33 cellular contexts compared by ENCODE assay signal in genomic region chr15:72947709-72948108, GRCh38.
"Had no signal": no experiment of that assay in that cellular context is flagged by ENCODE, and none has a peak within 500 bp of the region (broad histone marks: within the 10 kb centered on the region; RNA-seq: fewer than 3 reads in every experiment).

No MANE protein-coding gene starts in this region.

- H3K27ac ChIP-seq: adrenal gland, body of pancreas, brain microvascular endothelial cell, breast epithelium, VCaP had no signal

- H3K4me3 ChIP-seq: adrenal gland, body of pancreas, breast epithelium had no signal

- H3K9me3 ChIP-seq: body of pancreas had no signal

- FAIRE-seq: astrocyte, TTC549 had no signal

- H3K27me3 ChIP-seq: adrenal gland, body of pancreas, brain microvascular endothelial cell, breast epithelium had no signal

- ATAC-seq: activated CD8-positive, alpha-beta T cell treated with anti-CD3 and anti-CD28 coated beads for 36 hours; activated naive CD4-positive, alpha-beta T cell treated with anti-CD3 and anti-CD28 coated beads, Interleukin-2, amount 50 U/mL, for 72 hours; activated T-cell treated with anti-CD3 and anti-CD28 coated beads, Interleukin-2, amount 50 U/mL, for 4 hours; activated T-cell treated with anti-CD3 and anti-CD28 coated beads, Interleukin-2, amount 50 U/mL, for 72 hours; activated T-helper 17 cell treated with anti-CD3 and anti-CD28 coated beads, Interleukin-2, amount 50 U/mL, for 72 hours; body of pancreas had no signal

- DNase-seq: activated B cell treated with CpG ODN at 0.5 μM for 24 hours; activated CD4-positive, alpha-beta memory T cell treated with anti-CD3 and anti-CD28 coated beads for 36 hours; activated CD4-positive, alpha-beta T cell treated with anti-CD3 and anti-CD28 coated beads for 4 hours; activated CD4-positive, alpha-beta T cell treated with anti-CD3 and anti-CD28 coated beads, Interleukin-2, amount 10 ng/mL, durations not matched to agents 24 days and 14 days; activated CD4-positive, alpha-beta T cell treated with anti-CD3 and anti-CD28 coated beads, Interleukin-2, amount 50 U/mL, for 1 hour; activated CD4-positive, alpha-beta T cell treated with anti-CD3 and anti-CD28 coated beads, Interleukin-2, amount 50 U/mL, for 4 hours; activated CD4-positive, CD25-positive, alpha-beta regulatory T cell treated with anti-CD3 and anti-CD28 coated beads, Interleukin-2, amount 50 U/mL, for 72 hours; activated CD8-positive, alpha-beta memory T cell treated with anti-CD3 and anti-CD28 coated beads, Interleukin-2, amount 50 U/mL, for 4 hours; activated CD8-positive, alpha-beta T cell treated with anti-CD3 and anti-CD28 coated beads for 36 hours; activated effector memory CD4-positive, alpha-beta T cell treated with anti-CD3 and anti-CD28 coated beads, Interleukin-2, amount 50 U/mL, for 16 hours; activated gamma-delta T cell treated with Interleukin-2 at 50 U/mL for 16 hours; activated naive CD4-positive, alpha-beta T cell; activated naive CD4-positive, alpha-beta T cell treated with anti-CD3 and anti-CD28 coated beads for 36 hours; activated naive CD4-positive, alpha-beta T cell treated with anti-CD3 and anti-CD28 coated beads, Interleukin-2, amount 50 U/mL, for 16 hours; activated naive CD8-positive, alpha-beta T cell treated with anti-CD3 and anti-CD28 coated beads for 36 hours; activated T-cell treated with anti-CD3 and anti-CD28 coated beads for 4 hours; activated T-cell treated with anti-CD3 and anti-CD28 coated beads, Interleukin-2, amount 50 U/mL, for 1 hour; activated T-cell treated with anti-CD3 and anti-CD28 coated beads, Interleukin-2, amount 50 U/mL, for 4 hours; activated T-cell treated with anti-CD3 and anti-CD28 coated beads, Interleukin-2, amount 50 U/mL, for 72 hours; adrenal gland; amniotic stem cell; aorta; body of pancreas; brain microvascular endothelial cell; central memory CD4-positive, alpha-beta T cell; T-helper 2 cell; T-helper 9 cell had no signal

- H3K4me1 ChIP-seq: adrenal gland, body of pancreas, breast epithelium had no signal

- H3K36me3 ChIP-seq: adrenal gland, brain microvascular endothelial cell, breast epithelium had no signal
